ENCODE assay signal across 22 cellular contexts in the genomic region with DNA sequence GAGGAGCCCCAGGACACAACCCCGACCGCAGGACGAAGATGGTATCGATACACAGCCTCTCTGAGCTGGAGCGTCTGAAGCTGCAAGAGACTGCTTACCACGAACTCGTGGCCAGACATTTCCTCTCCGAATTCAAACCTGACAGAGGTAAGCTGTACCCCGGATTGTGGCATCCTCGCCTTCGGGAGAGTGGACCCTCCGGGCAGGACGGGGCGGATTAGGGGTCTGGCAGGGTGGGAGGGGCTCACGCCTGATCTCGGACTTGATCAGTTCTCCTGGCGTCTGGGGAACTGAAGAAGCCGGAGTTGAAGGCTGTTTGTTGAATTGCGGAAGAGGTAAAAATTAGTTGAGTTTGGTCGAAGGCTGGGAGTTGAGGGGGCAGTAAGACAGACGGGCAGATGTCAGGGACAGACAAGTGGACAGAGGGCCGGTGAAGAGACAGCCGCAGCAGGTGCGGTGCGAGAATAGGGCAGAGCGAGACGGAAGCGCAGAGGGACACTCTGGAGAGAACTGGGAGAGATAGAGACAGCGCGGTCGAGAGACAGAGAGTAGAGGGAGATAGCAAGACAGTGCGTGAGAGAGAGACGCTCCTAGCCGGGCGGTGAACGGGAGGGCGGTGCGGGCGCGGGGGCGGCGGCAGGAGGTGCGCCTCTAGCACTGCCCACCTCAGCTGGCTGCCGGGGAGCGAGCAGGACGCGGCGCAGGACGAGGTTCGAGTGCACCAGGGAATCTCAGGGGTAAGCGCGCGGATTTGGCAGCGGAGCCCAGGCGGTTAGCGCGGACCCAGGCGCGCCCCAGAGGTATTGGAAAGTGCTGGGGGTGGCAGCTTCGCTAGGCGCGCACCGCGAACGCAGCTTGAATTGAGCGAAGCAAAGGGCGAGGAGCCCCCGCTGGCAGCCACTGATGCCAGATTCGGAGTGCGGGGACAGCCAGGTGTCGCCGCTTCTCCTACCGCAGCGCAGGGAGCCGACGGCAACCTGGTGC. TPM values are rescaled to one million over a fixed set of nuclear protein-coding genes. Genes with fewer than 3 reads are reported as not detected.
A peak's percentile ranks its signal among the peaks of the same experiment; 100 is the strongest.
DNase-seq lines count a peak whose midpoint lies in the region; FAIRE-seq and TF ChIP-seq lines count a peak whose summit lies in the region.
"Had no signal": no experiment of that assay in that cellular context is flagged by ENCODE, and none has a peak within 500 bp of the region (broad histone marks: within the 10 kb centered on the region; RNA-seq: fewer than 3 reads in every experiment).

No MANE protein-coding gene starts in this region.

- intact Hi-C loops in activated T-helper 2 cell treated with anti-CD3 and anti-CD28 coated beads, Interferon-gamma antibody, Interleukin-2, Interleukin-4, amounts not matched to agents 10 μg/mL and 5 μg/mL and 100 μg/mL, durations not matched to agents 14 hours and 24 hours and 36 hours (cut with micrococcal nuclease), result no loop called here

- CTCF ChIA-PET in HEK293T (lab: Yijun Ruan, JAX), result no interaction called here

- H3K36me3 Mint-ChIP-seq in endothelial cell (ENCODE audit: low read depth, unreplicated experiment), result no peaks in the 10 kb centered on the region
- H3K36me3 Mint-ChIP-seq in activated T-helper 2 cell treated with anti-CD3 and anti-CD28 coated beads, Interferon-gamma antibody, Interleukin-2, Interleukin-4, amounts not matched to agents 10 μg/mL and 5 μg/mL and 100 μg/mL, durations not matched to agents 14 hours and 24 hours and 36 hours (ENCODE audit: low read depth), result peaks cover 3% of the 10 kb centered on the region

- H3K4me1 Mint-ChIP-seq in endothelial cell (ENCODE audit: unreplicated experiment), result peaks cover 12% of the 10 kb centered on the region
- peaks cover 4% of the 10 kb centered on the region for H3K4me1 Mint-ChIP-seq in activated T-helper 2 cell treated with anti-CD3 and anti-CD28 coated beads, Interferon-gamma antibody, Interleukin-2, Interleukin-4, amounts not matched to agents 10 μg/mL and 5 μg/mL and 100 μg/mL, durations not matched to agents 14 hours and 24 hours and 36 hours (ENCODE audit: low read depth)

- H3K9me3 ChIP-seq in neural cell (ENCODE audit: low read length), result no peaks in the 10 kb centered on the region
- H3K9me3 ChIP-seq in suprapubic skin, result no peaks in the 10 kb centered on the region
- H3K9me3 ChIP-seq: body of pancreas, right lobe of liver had no signal

- H3F3A ChIP-seq in neural cell (ENCODE audit: insufficient read depth, low read length, poor library complexity, severe bottlenecking), result no peaks in the 10 kb centered on the region

- TF ChIP-seq RAD21 in neural cell (conservative IDR thresholded peaks at IDR 0.05), result no peak

- WGBS in suprapubic skin, result 42% methylated on average over 56 of the region's 76 CpGs

- no peak for TF ChIP-seq CTCF in endothelial cell (IDR thresholded peaks at IDR 0.05; ENCODE audit: unreplicated experiment)
- TF ChIP-seq CTCF in neural cell (IDR thresholded peaks at IDR 0.05; ENCODE audit: poor library complexity, severe bottlenecking), result no peak
- TF ChIP-seq CTCF in suprapubic skin (IDR thresholded peaks at IDR 0.05), result no peak

- no peaks in the 10 kb centered on the region for H3K9me2 ChIP-seq in neural cell (ENCODE audit: insufficient read depth, low read length)

- peak; percentile 13 for DNase-seq in DMS53 treated with DMSO at 0.1 percent for 48 hours (lab: John Stamatoyannopoulos, UW; ENCODE audit: unreplicated experiment)
- DNase-seq in HEK293T (ENCODE audit: extremely low spot score), result peak; percentile 3
- no peak for DNase-seq in endothelial cell (ENCODE audit: low spot score)
- no peak for DNase-seq in HTR-8/SVneo (ENCODE audit: insufficient read length, low spot score)
- no peak for DNase-seq in suprapubic skin (ENCODE audit: low spot score in 2 of 2)
- DNase-seq in activated T-helper 2 cell treated with anti-CD3 and anti-CD28 coated beads, Interferon-gamma antibody, Interleukin-2, Interleukin-4, amounts not matched to agents 10 μg/mL and 5 μg/mL and 100 μg/mL, durations not matched to agents 14 hours and 24 hours and 36 hours (ENCODE audit: low spot score), result no peak
- DNase-seq in T1000 (lab: John Stamatoyannopoulos, UW), result no peak
- DNase-seq: activated CD4-positive, alpha-beta T cell treated with anti-CD3 and anti-CD28 coated beads for 36 hours; activated naive CD4-positive, alpha-beta T cell treated with Interleukin-2 at 50 U/mL for 16 hours; body of pancreas; nucleus accumbens; right lobe of liver; SHP77 treated with DMSO at 0.1 percent for 48 hours; stimulated activated CD4-positive, alpha-beta T cell treated with anti-CD3 and anti-CD28 coated beads, Interleukin-2, amount 100 ng/mL, for 24 hours; T-helper 9 cell had no signal

- H3K4me3 Mint-ChIP-seq in endothelial cell (ENCODE audit: unreplicated experiment), result peak overlapping the region; percentile 87
- no peak overlapping the region for H3K4me3 Mint-ChIP-seq in activated T-helper 2 cell treated with anti-CD3 and anti-CD28 coated beads, Interferon-gamma antibody, Interleukin-2, Interleukin-4, amounts not matched to agents 10 μg/mL and 5 μg/mL and 100 μg/mL, durations not matched to agents 14 hours and 24 hours and 36 hours (ENCODE audit: low read depth)
- H3K4me3 Mint-ChIP-seq: activated CD4-positive, alpha-beta T cell treated with anti-CD3 and anti-CD28 coated beads for 36 hours; dendritic cell treated with granulocyte-macrophage colony-stimulating factor and Interleukin-4, amounts not matched to agents 40 ng/mL and 50 ng/mL, for 4 days had no signal

- peaks cover 14% of the 10 kb centered on the region for H3K27me3 Mint-ChIP-seq in endothelial cell (ENCODE audit: unreplicated experiment)
- peaks cover 44% of the 10 kb centered on the region for H3K27me3 Mint-ChIP-seq in activated T-helper 2 cell treated with anti-CD3 and anti-CD28 coated beads, Interferon-gamma antibody, Interleukin-2, Interleukin-4, amounts not matched to agents 10 μg/mL and 5 μg/mL and 100 μg/mL, durations not matched to agents 14 hours and 24 hours and 36 hours (ENCODE audit: low read depth)

- H3K27ac ChIP-seq in neural cell (ENCODE audit: low read length) (no peak overlapping the region), suprapubic skin (no peak overlapping the region)
- H3K27ac ChIP-seq: body of pancreas, KMS-11, right lobe of liver had no signal

- TF ChIP-seq POLR2A in suprapubic skin (IDR thresholded peaks at IDR 0.05), result no peak

- H4K20me1 ChIP-seq in neural cell (ENCODE audit: insufficient read depth), result no peaks in the 10 kb centered on the region

- H3K36me3 ChIP-seq in neural cell (ENCODE audit: insufficient read depth, low read length) (no peaks in the 10 kb centered on the region), suprapubic skin (no peaks in the 10 kb centered on the region)
- H3K36me3 ChIP-seq: right lobe of liver had no signal

- TF ChIP-seq EP300 in neural cell (conservative IDR thresholded peaks at IDR 0.05; ENCODE audit: poor library complexity, severe bottlenecking) (no peak), suprapubic skin (IDR thresholded peaks at IDR 0.05) (no peak)

- H3K9ac ChIP-seq in neural cell (ENCODE audit: low read length), result peak overlapping the region; percentile 29
- H3K9ac ChIP-seq: KMS-11 had no signal

- no peaks in the 10 kb centered on the region for H3K4me1 ChIP-seq in suprapubic skin
- H3K4me1 ChIP-seq: body of pancreas, right lobe of liver had no signal

- H3K27me3 ChIP-seq in neural cell (ENCODE audit: insufficient read depth, low read depth, low read length) (peaks cover 45% of the 10 kb centered on the region), suprapubic skin (peaks cover 29% of the 10 kb centered on the region)
- H3K27me3 ChIP-seq: body of pancreas had no signal

- FAIRE-seq in HTR-8/SVneo (lab: Jason Lieb, UNC), result no peak
- FAIRE-seq: keratinocyte had no signal

- H3K9me3 Mint-ChIP-seq in endothelial cell (ENCODE audit: unreplicated experiment), result no peaks in the 10 kb centered on the region
- H3K9me3 Mint-ChIP-seq in activated T-helper 2 cell treated with anti-CD3 and anti-CD28 coated beads, Interferon-gamma antibody, Interleukin-2, Interleukin-4, amounts not matched to agents 10 μg/mL and 5 μg/mL and 100 μg/mL, durations not matched to agents 14 hours and 24 hours and 36 hours, result no peaks in the 10 kb centered on the region
- H3K9me3 Mint-ChIP-seq: dendritic cell treated with granulocyte-macrophage colony-stimulating factor and Interleukin-4, amounts not matched to agents 40 ng/mL and 50 ng/mL, for 4 days had no signal

- peak overlapping the region; percentile 67 for H3K4me3 ChIP-seq in neural cell (ENCODE audit: low read length)
- H3K4me3 ChIP-seq in suprapubic skin, result no peak overlapping the region
- H3K4me3 ChIP-seq: body of pancreas, right lobe of liver had no signal

- H3K4me2 ChIP-seq in neural cell (ENCODE audit: low read length), result peak overlapping the region; percentile 30
- H3K4me2 ChIP-seq: KMS-11 had no signal

- H3K27ac Mint-ChIP-seq in endothelial cell (ENCODE audit: unreplicated experiment), result no peak overlapping the region
- H3K27ac Mint-ChIP-seq in activated T-helper 2 cell treated with anti-CD3 and anti-CD28 coated beads, Interferon-gamma antibody, Interleukin-2, Interleukin-4, amounts not matched to agents 10 μg/mL and 5 μg/mL and 100 μg/mL, durations not matched to agents 14 hours and 24 hours and 36 hours, result no peak overlapping the region
- H3K27ac Mint-ChIP-seq: activated CD4-positive, alpha-beta T cell treated with anti-CD3 and anti-CD28 coated beads for 36 hours; dendritic cell treated with granulocyte-macrophage colony-stimulating factor and Interleukin-4, amounts not matched to agents 40 ng/mL and 50 ng/mL, for 4 days had no signal

- H2AFZ ChIP-seq in neural cell (ENCODE audit: low read depth, low read length), result no peak overlapping the region

- H3K79me2 ChIP-seq in neural cell (replicated peaks; ENCODE audit: insufficient read depth, low read length), result no peaks in the 10 kb centered on the region

- POLR2A ChIA-PET in HEK293T (lab: Yijun Ruan, JAX), result no interaction called here

TF ChIP-seq in HEK293T, 16 proteins besides CTCF, POLR2A, EP300 and RAD21 (continues in another document):
- no peak for TF ChIP-seq FOXK2 (IDR thresholded peaks at IDR 0.05)
- TF ChIP-seq ZNF384 (IDR thresholded peaks at IDR 0.05), result no peak
- TF ChIP-seq LEF1 (IDR thresholded peaks at IDR 0.05; ENCODE audit: borderline replicate concordance), result no peak

TF ChIP-seq in neural cell, 6 proteins besides CTCF, POLR2A, EP300 and RAD21:
- TF ChIP-seq EZH2 (IDR thresholded peaks at IDR 0.05; ENCODE audit: borderline replicate concordance, insufficient read depth, low read length, poor library complexity, severe bottlenecking), result peak; percentile 62
- TF ChIP-seq MXI1 (conservative IDR thresholded peaks at IDR 0.05; ENCODE audit: poor library complexity, severe bottlenecking), result no peak

RNA-seq across cellular contexts. Expression of a gene that starts 23.9 kb away (rescaled TPM):
- not detected for total RNA-seq in endothelial cell (ENCODE audit: unreplicated experiment)
- 4.9 and 6.7 TPM in 2 replicates for polyA plus RNA-seq in neural cell
- 6.3 and 7.1 TPM in 2 replicates for polyA minus RNA-seq in neural cell
- not detected for total RNA-seq in suprapubic skin
- not detected in 2 replicates for total RNA-seq in activated T-helper 2 cell treated with anti-CD3 and anti-CD28 coated beads, Interferon-gamma antibody, Interleukin-2, Interleukin-4, amounts not matched to agents 10 μg/mL and 5 μg/mL and 100 μg/mL, durations not matched to agents 14 hours and 24 hours and 36 hours
- total RNA-seq: activated CD4-positive, alpha-beta T cell treated with anti-CD3 and anti-CD28 coated beads for 36 hours; body of pancreas; mesenteric fat pad; OCI-LY7; right lobe of liver; subcutaneous adipose tissue had no signal
- polyA plus RNA-seq: keratinocyte had no signal

Comparison
In these comparisons a context has a peak if more than half of its experiments do, and no peak if none do; other contexts are left out.
1. DNase-seq: peak in DMS53 treated with DMSO at 0.1 percent for 48 hours (single experiment) and HEK293T (single experiment); none in endothelial cell (single experiment), HTR-8/SVneo (single experiment), suprapubic skin (0 of 2), activated T-helper 2 cell treated with anti-CD3 and anti-CD28 coated beads, Interferon-gamma antibody, Interleukin-2, Interleukin-4, amounts not matched to agents 10 μg/mL and 5 μg/mL and 100 μg/mL, durations not matched to agents 14 hours and 24 hours and 36 hours (single experiment) and T1000 (single experiment).